In genomic region chr16:68331879-68332410, GRCh38 we compare ENCODE assay signal across 10 cellular contexts. TPM values are rescaled to one million over a fixed set of nuclear protein-coding genes. Genes with fewer than 3 reads are reported as not detected.
DNase-seq lines count a peak whose midpoint lies in the region; ATAC-seq and TF ChIP-seq lines count a peak whose summit lies in the region.
"Had no signal": no experiment of that assay in that cellular context is flagged by ENCODE, and none has a peak within 500 bp of the region (broad histone marks: within the 10 kb centered on the region; RNA-seq: fewer than 3 reads in every experiment).

No MANE protein-coding gene starts in this region.

- TF ChIP-seq RAD21 in liver (IDR thresholded peaks at IDR 0.05): no peak

- no peak overlapping the region for H3K4me3 Mint-ChIP-seq in effector memory CD8-positive, alpha-beta T cell
- H3K4me3 Mint-ChIP-seq in Calu3 (ENCODE audit: low read depth, unreplicated experiment): no peak overlapping the region

- no peak overlapping the region for H3K9ac ChIP-seq in liver (ENCODE audit: low read depth in 1 of 2, low read length in 2 of 2)

- CTCF ChIA-PET in Calu3 (lab: Charles Lee): no interaction called here

- TF ChIP-seq CTCF in heart left ventricle (IDR thresholded peaks at IDR 0.05): no peak
- no peak for TF ChIP-seq CTCF in liver (IDR thresholded peaks at IDR 0.05; ENCODE audit: low read depth, low read length, missing input control)
- no peak for TF ChIP-seq CTCF in thyroid gland (IDR thresholded peaks at IDR 0.05)
- no peak for TF ChIP-seq CTCF in Calu3 (IDR thresholded peaks at IDR 0.05; ENCODE audit: unreplicated experiment)

- no peaks in the 10 kb centered on the region for H3K27me3 Mint-ChIP-seq in effector memory CD8-positive, alpha-beta T cell
- H3K27me3 Mint-ChIP-seq in Calu3 (ENCODE audit: unreplicated experiment): no peaks in the 10 kb centered on the region

- H3K36me3 Mint-ChIP-seq in effector memory CD8-positive, alpha-beta T cell (ENCODE audit: insufficient read depth): peaks cover 18% of the 10 kb centered on the region
- peaks cover 22% of the 10 kb centered on the region for H3K36me3 Mint-ChIP-seq in Calu3 (ENCODE audit: insufficient read depth, unreplicated experiment)

- H3K27ac Mint-ChIP-seq in effector memory CD8-positive, alpha-beta T cell: peak overlapping the region in 1 of 2 donors; percentile 20
- H3K27ac Mint-ChIP-seq in Calu3 (ENCODE audit: unreplicated experiment): no peak overlapping the region

- WGBS in heart left ventricle, 4 donors: 24 to 46% (median 34%) methylated on average over 4 of the region's 4 CpGs
- WGBS in liver: 20% methylated on average over 4 of the region's 4 CpGs
- WGBS in thyroid gland, 2 donors: 2 to 13% methylated on average over 4 of the region's 4 CpGs

- H3K36me3 ChIP-seq in heart left ventricle: peaks cover 0 to 73% (median 25%) of the 10 kb centered on the region in 9 donors
- peaks cover 0 to 4% (median under 1%) of the 10 kb centered on the region in 4 donors for H3K36me3 ChIP-seq in liver (ENCODE audit: control insufficient read depth in 4 of 4, insufficient read depth in 3 of 4, low read depth in 1 of 4, low read length in 3 of 4)
- no peaks in the 10 kb centered on the region for H3K36me3 ChIP-seq in thyroid gland

- intact Hi-C loops in heart left ventricle (cut with DNase I) (no loop called here), left ventricle myocardium superior (cut with micrococcal nuclease) (no loop called here), thyroid gland (cut with DNase I) (no loop called here), Calu3 (cut with micrococcal nuclease; ENCODE audit: unreplicated experiment) (no loop called here)

- H3K4me1 Mint-ChIP-seq in effector memory CD8-positive, alpha-beta T cell (ENCODE audit: low read depth in 2 of 2): peaks cover 5 to 11% of the 10 kb centered on the region in 2 donors
- H3K4me1 Mint-ChIP-seq in Calu3 (ENCODE audit: low read depth, unreplicated experiment): no peaks in the 10 kb centered on the region

- H3K9me3 Mint-ChIP-seq in effector memory CD8-positive, alpha-beta T cell: no peaks in the 10 kb centered on the region
- no peaks in the 10 kb centered on the region for H3K9me3 Mint-ChIP-seq in Calu3 (ENCODE audit: low read depth, unreplicated experiment)

- no peak for ATAC-seq in heart left ventricle
- ATAC-seq in left ventricle myocardium superior: no peak
- ATAC-seq in HG02678 (IDR thresholded peaks at IDR 0.05; ENCODE audit: unreplicated experiment): no peak
- no peak for ATAC-seq in effector memory CD8-positive, alpha-beta T cell (replicated peaks)

- no peaks in the 10 kb centered on the region for H3K9me3 ChIP-seq in heart left ventricle
- H3K9me3 ChIP-seq in liver (ENCODE audit: control insufficient read depth in 4 of 4, low read length in 3 of 4): no peaks in the 10 kb centered on the region
- H3K9me3 ChIP-seq in thyroid gland: no peaks in the 10 kb centered on the region

- H3K27me3 ChIP-seq in heart left ventricle (no peaks in the 10 kb centered on the region), liver (ENCODE audit: control insufficient read depth in 4 of 4, insufficient read depth in 4 of 4, low read length in 3 of 4) (no peaks in the 10 kb centered on the region), thyroid gland (no peaks in the 10 kb centered on the region)

- DNase-seq in heart left ventricle (no peak), left ventricle myocardium superior (no peak), amniotic epithelial cell (ENCODE audit: low read depth) (peak; percentile 50), thyroid gland (no peak), Calu3 (no peak)
- DNase-seq in effector memory CD8-positive, alpha-beta T cell: no peak
- DNase-seq: NCI-H1694 treated with DMSO at 0.1 percent for 48 hours; stimulated activated naive CD4-positive, alpha-beta T cell had no signal

- TF ChIP-seq POLR2A in heart left ventricle (IDR thresholded peaks at IDR 0.05): no peak
- TF ChIP-seq POLR2A in thyroid gland (IDR thresholded peaks at IDR 0.05): no peak

- H3K27ac ChIP-seq in heart left ventricle: peak overlapping the region in 9 of 12 donors; percentile 18 to 82 (median 51)
- H3K27ac ChIP-seq in liver (ENCODE audit: low read depth in 1 of 2, low read length in 2 of 2): peak overlapping the region; percentile 58 to 69
- H3K27ac ChIP-seq in thyroid gland: peak overlapping the region; percentile 19 to 78 (median 74)

- no TSS peak for BruUV-seq in Calu3 (replicated peaks; lab: Mats Ljungman, UMichigan)

- H3K4me3 ChIP-seq in heart left ventricle (no peak overlapping the region), liver (ENCODE audit: low read depth in 1 of 3, low read length in 3 of 3) (no peak overlapping the region), thyroid gland (replicated peaks in 1 of 3) (no peak overlapping the region)

- peaks cover 0 to 35% (median 7%) of the 10 kb centered on the region in 12 donors for H3K4me1 ChIP-seq in heart left ventricle
- H3K4me1 ChIP-seq in liver (ENCODE audit: control insufficient read depth in 4 of 4, insufficient read depth in 4 of 4, low read length in 3 of 4): peaks cover 0 to 27% (median 22%) of the 10 kb centered on the region in 4 donors
- peaks cover 23 to 60% of the 10 kb centered on the region in 2 donors for H3K4me1 ChIP-seq in thyroid gland

TF ChIP-seq in liver, 16 proteins besides CTCF, POLR2A, EP300 and RAD21:
- TF ChIP-seq NR2F2 (IDR thresholded peaks at IDR 0.05) (no peak), JUND (IDR thresholded peaks at IDR 0.05) (no peak)
TF ChIP-seq in liver: peak in this region for 0.

RNA-seq across cellular contexts. Expression of gene PRMT7, which starts 21.1 kb away (rescaled TPM):
- total RNA-seq in heart left ventricle: 10 to 100 TPM; 21.9 to 34.0 (median 30.7) TPM
- 10 to 100 TPM; 21.0 to 37.4 TPM for polyA plus RNA-seq in heart left ventricle
- total RNA-seq in left ventricle myocardium superior: 30.9 TPM
- 10 to 100 TPM; 20.6 to 31.5 TPM for total RNA-seq in liver
- polyA plus RNA-seq in liver: 10 to 100 TPM; 10.7 to 14.4 TPM
- total RNA-seq in thyroid gland: 10 to 100 TPM; 41.7 to 57.0 (median 46.9) TPM
- total RNA-seq in Calu3 (2022): 49.4 and 57.8 TPM in 2 replicates

RNA-seq across cellular contexts. Expression of gene SLC7A6OS, which starts 21.2 kb away (rescaled TPM):
- total RNA-seq in heart left ventricle (10 to 100 TPM in 6 of 9 donors, 1 to 10 TPM in 3; 8.1 to 16.2 (median 11.2) TPM), left ventricle myocardium superior (14.2 TPM), liver (1 to 10 TPM; 6.2 to 8.3 TPM), thyroid gland (10 to 100 TPM; 13.4 to 25.8 (median 18.7) TPM), Calu3 (2022) (28.4 and 34.9 TPM in 2 replicates)
- polyA plus RNA-seq in heart left ventricle (1 to 10 TPM; 9.6 to 9.9 TPM), liver (1 to 10 TPM; 2.6 to 4.8 TPM)
